Comparison of ENCODE assay signal across 24 cellular contexts in genomic region chr20:37262516-37262915, GRCh38. TPM values are rescaled to one million over a fixed set of nuclear protein-coding genes. Genes with fewer than 3 reads are reported as not detected.
"Had no signal": no experiment of that assay in that cellular context is flagged by ENCODE, and none has a peak within 500 bp of the region (broad histone marks: within the 10 kb centered on the region; RNA-seq: fewer than 3 reads in every experiment).

No MANE protein-coding gene starts in this region.

- H3K36me3 ChIP-seq: esophagus muscularis mucosa, heart right ventricle, right lobe of liver, transverse colon, vagina had no signal

- H3K27ac ChIP-seq: esophagus muscularis mucosa, heart right ventricle, right lobe of liver, transverse colon, vagina had no signal

- H3K9me3 ChIP-seq: esophagus muscularis mucosa, heart right ventricle, right lobe of liver, transverse colon, vagina had no signal

- H3K4me1 ChIP-seq: esophagus muscularis mucosa, right lobe of liver, transverse colon, vagina had no signal

- H3K4me3 ChIP-seq: esophagus muscularis mucosa, heart right ventricle, right lobe of liver, transverse colon, vagina had no signal

- ATAC-seq: activated CD8-positive, alpha-beta T cell treated with anti-CD3 and anti-CD28 coated beads, Interleukin-2, amount 10 ng/mL, durations not matched to agents 7 days and 5 days; heart right ventricle; right lobe of liver had no signal

- FAIRE-seq: small intestine had no signal

- H3K27me3 ChIP-seq: esophagus muscularis mucosa, right lobe of liver, transverse colon, vagina had no signal

- DNase-seq: activated CD4-positive, alpha-beta T cell treated with anti-CD3 and anti-CD28 coated beads, Interleukin-2, amount 10 ng/mL, durations not matched to agents 24 days and 14 days; activated CD4-positive, CD25-positive, alpha-beta regulatory T cell; activated CD8-positive, alpha-beta T cell treated with anti-CD3 and anti-CD28 coated beads, Interleukin-2, amount 10 ng/mL, durations not matched to agents 7 days and 5 days; activated naive CD4-positive, alpha-beta T cell treated with anti-CD3 and anti-CD28 coated beads, Interleukin-2, amount 10 ng/mL, durations not matched to agents 7 days and 5 days; activated T-cell treated with anti-CD3 and anti-CD28 coated beads, Interleukin-2, amount 50 U/mL, for 24 hours; cerebellar nuclear complex; cortex of kidney; effector CD4-positive, alpha-beta T cell; heart right ventricle; immature natural killer cell; kidney glomerular epithelial cell; right lobe of liver; stimulated activated CD4-positive, alpha-beta T cell treated with anti-CD3 and anti-CD28 coated beads, Interleukin-15, amount 100 ng/mL, for 24 hours; stimulated activated CD4-positive, alpha-beta T cell treated with anti-CD3 and anti-CD28 coated beads, Interleukin-2, amount 100 ng/mL, for 48 hours; T1000; transverse colon had no signal

RNA-seq across cellular contexts. Expression of gene GHRH, which starts 0.9 kb away (rescaled TPM):
- total RNA-seq: activated CD4-positive, alpha-beta T cell treated with anti-CD3 and anti-CD28 coated beads, Interleukin-2, amount 10 ng/mL, durations not matched to agents 24 days and 14 days; activated CD8-positive, alpha-beta T cell treated with anti-CD3 and anti-CD28 coated beads, Interleukin-2, amount 10 ng/mL, durations not matched to agents 7 days and 5 days; aorta; esophagus muscularis mucosa; liver; mononuclear cell; neural crest cell; osteocyte; right lobe of liver; transverse colon; vagina had no signal
- polyA plus RNA-seq: aorta, immature natural killer cell, liver, small intestine had no signal
